23 cellular contexts compared by ENCODE assay signal in the genomic region with DNA sequence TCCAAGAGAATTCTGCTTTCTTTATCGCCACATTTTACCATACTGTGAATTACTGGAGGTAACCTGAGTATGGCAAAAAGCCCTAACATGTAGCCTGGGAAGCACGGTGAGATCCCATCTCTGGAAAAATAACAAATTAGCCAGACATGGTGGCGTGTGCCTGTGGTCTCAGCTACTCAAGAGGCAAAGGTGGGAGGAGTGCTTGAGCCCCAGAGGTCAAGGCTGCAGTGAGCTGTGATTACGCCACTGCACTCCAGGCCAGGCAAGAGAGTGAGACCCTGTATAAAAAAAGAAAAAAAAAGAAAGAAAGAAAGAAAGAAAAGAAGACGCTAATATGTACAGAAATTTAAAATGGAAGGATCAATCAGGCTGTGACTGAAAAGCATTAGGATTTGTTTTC. TPM values are rescaled to one million over a fixed set of nuclear protein-coding genes. Genes with fewer than 3 reads are reported as not detected.
A peak's percentile ranks its signal among the peaks of the same experiment; 100 is the strongest.
DNase-seq lines count a peak whose midpoint lies in the region; ATAC-seq, FAIRE-seq and TF ChIP-seq lines count a peak whose summit lies in the region.
"Had no signal": no experiment of that assay in that cellular context is flagged by ENCODE, and none has a peak within 500 bp of the region (broad histone marks: within the 10 kb centered on the region; RNA-seq: fewer than 3 reads in every experiment).

No MANE protein-coding gene starts in this region.

- H3K4me3 ChIP-seq in HepG2 (replicated peaks in 1 of 3; ENCODE audit: insufficient read depth in 1 of 3, low read depth in 2 of 3, low read length in 3 of 3) (no peak overlapping the region), right lobe of liver (no peak overlapping the region)
- H3K4me3 ChIP-seq: A549; BLaER1 treated with 17β-estradiol and CSF1 and Interleukin-3, amounts not matched to agents 10 nM and 100 nM had no signal

- no peak overlapping the region for H2AFZ ChIP-seq in HepG2 (ENCODE audit: low read length)

- H3K27ac ChIP-seq in HepG2 (ENCODE audit: extremely low read length, insufficient read depth, low read length) = no peak overlapping the region
- H3K27ac ChIP-seq in right lobe of liver = no peak overlapping the region
- H3K27ac ChIP-seq: 22Rv1; A549; BLaER1 treated with 17β-estradiol and CSF1 and Interleukin-3, amounts not matched to agents 10 nM and 100 nM; C4-2B had no signal

- H4K20me1 ChIP-seq in HepG2 (ENCODE audit: insufficient read depth, low read length) = no peaks in the 10 kb centered on the region
- H4K20me1 ChIP-seq: BLaER1 treated with 17β-estradiol and CSF1 and Interleukin-3, amounts not matched to agents 10 nM and 100 nM had no signal

- TF ChIP-seq EP300 in HepG2 (IDR thresholded peaks at IDR 0.05; ENCODE audit: low read depth in 2 of 2, low read length in 2 of 2) (peak in 1 of 2 experiments; percentile 33; a peak in 1 of 4 replicates), HepG2 (CRISPR knock-in tag; IDR thresholded peaks at IDR 0.05; ENCODE audit: borderline replicate concordance) (no peak)

- CTCF ChIA-PET in HepG2 (lab: Yijun Ruan, JAX; ENCODE audit: low intra/inter-chr PET ratio, low total read pairs) (no interaction called here), WTC11 (lab: Charles Lee) (interaction anchor here (1.0 kb wide), 1 partner anchor 89 kb away, joined by 3 read pairs; no protein-coding TSS in a partner anchor)
- CTCF ChIA-PET in activated CD8-positive, alpha-beta T cell treated with anti-CD3 and anti-CD28 coated beads, Interleukin-2, amount 10 ng/mL, durations not matched to agents 7 days and 5 days (lab: Charles Lee) = no interaction called here

- peak; percentile 67 for ATAC-seq in HepG2
- ATAC-seq in right lobe of liver = no peak
- 0 out of 2 replicates have a peak, but pooled peaks have one; percentile 38 for ATAC-seq in WTC11
- ATAC-seq in HG02798 (IDR thresholded peaks at IDR 0.05; ENCODE audit: poor library complexity, unreplicated experiment) = no peak
- ATAC-seq in activated CD8-positive, alpha-beta T cell treated with anti-CD3 and anti-CD28 coated beads, Interleukin-2, amount 10 ng/mL, durations not matched to agents 7 days and 5 days = no peak
- ATAC-seq: A549; CD8-positive, alpha-beta T cell had no signal

- TF ChIP-seq RAD21 in HepG2 (CRISPR knock-in tag; IDR thresholded peaks at IDR 0.05) = no peak

- H3K4me1 ChIP-seq in HepG2 (ENCODE audit: insufficient read depth, low read length) (peaks cover 9% of the 10 kb centered on the region), right lobe of liver (no peaks in the 10 kb centered on the region)
- H3K4me1 ChIP-seq: A549; BLaER1 treated with 17β-estradiol and CSF1 and Interleukin-3, amounts not matched to agents 10 nM and 100 nM; Caco-2 had no signal

- no peaks in the 10 kb centered on the region for H3K9me3 ChIP-seq in HepG2 (ENCODE audit: low read length)
- no peaks in the 10 kb centered on the region for H3K9me3 ChIP-seq in right lobe of liver
- H3K9me3 ChIP-seq: A549; BLaER1 treated with 17β-estradiol and CSF1 and Interleukin-3, amounts not matched to agents 10 nM and 100 nM; Caco-2 had no signal

- in situ Hi-C loops in HepG2 (cut with HindIII; ENCODE audit: extremely low pct_ligation_motif_present, low pct_unique_long_range_greater_than_20kb) = no loop called here

- H3K36me3 Mint-ChIP-seq in WTC11 = no peaks in the 10 kb centered on the region
- H3K36me3 Mint-ChIP-seq in nephron progenitor cell (ENCODE audit: low read depth) = no peaks in the 10 kb centered on the region
- no peaks in the 10 kb centered on the region for H3K36me3 Mint-ChIP-seq in activated CD8-positive, alpha-beta T cell treated with anti-CD3 and anti-CD28 coated beads, Interleukin-2, amount 10 ng/mL, durations not matched to agents 7 days and 5 days (ENCODE audit: low read depth)
- H3K36me3 Mint-ChIP-seq: CD8-positive, alpha-beta T cell had no signal

- H3K27ac Mint-ChIP-seq in WTC11 (no peak overlapping the region), nephron progenitor cell (peak overlapping the region; percentile 60)
- no peak overlapping the region for H3K27ac Mint-ChIP-seq in activated CD8-positive, alpha-beta T cell treated with anti-CD3 and anti-CD28 coated beads, Interleukin-2, amount 10 ng/mL, durations not matched to agents 7 days and 5 days
- H3K27ac Mint-ChIP-seq: B cell; CD4-positive, alpha-beta T cell; CD8-positive, alpha-beta T cell had no signal

- H3K9ac ChIP-seq in HepG2 (ENCODE audit: insufficient read depth, low read depth, low read length) = no peak overlapping the region
- H3K9ac ChIP-seq: BLaER1 treated with 17β-estradiol and CSF1 and Interleukin-3, amounts not matched to agents 10 nM and 100 nM had no signal

- H3K27me3 Mint-ChIP-seq in WTC11 (ENCODE audit: low read depth) (no peaks in the 10 kb centered on the region; the same call in 1 of the 2 replicates), nephron progenitor cell (ENCODE audit: low read depth, poor library complexity) (peaks cover 7% of the 10 kb centered on the region)
- H3K27me3 Mint-ChIP-seq in activated CD8-positive, alpha-beta T cell treated with anti-CD3 and anti-CD28 coated beads, Interleukin-2, amount 10 ng/mL, durations not matched to agents 7 days and 5 days (ENCODE audit: low read depth) = peaks cover 8% of the 10 kb centered on the region

- peak overlapping the region; percentile 41 for H3K4me2 ChIP-seq in HepG2 (ENCODE audit: low read depth, low read length)
- H3K4me2 ChIP-seq: A549; BLaER1 treated with 17β-estradiol and CSF1 and Interleukin-3, amounts not matched to agents 10 nM and 100 nM had no signal

- WGBS in HepG2 (ENCODE audit: low lambda C conversion rate) = 16% methylated on average over 5 of the region's 5 CpGs
- 90% methylated on average over 3 of the region's 5 CpGs for WGBS in right lobe of liver (ENCODE audit: insufficient coverage, low coverage, low lambda C conversion rate, missing lambda C conversion rate)

- DNase-seq in NCI-H82 (lab: John Stamatoyannopoulos, UW) = peak; percentile 12
- no peak for DNase-seq in NCI-H82 treated with DMSO at 0.1 percent for 48 hours (lab: John Stamatoyannopoulos, UW; ENCODE audit: unreplicated experiment)
- peak; percentile 49 for DNase-seq in HepG2 (ENCODE audit: low spot score)
- no peak for DNase-seq in right lobe of liver
- DNase-seq in WTC11 (ENCODE audit: low spot score) = no peak
- no peak for DNase-seq in nephron progenitor cell
- DNase-seq in activated CD8-positive, alpha-beta T cell treated with anti-CD3 and anti-CD28 coated beads, Interleukin-2, amount 10 ng/mL, durations not matched to agents 7 days and 5 days = no peak
- DNase-seq: AML-193; Caco-2; Calu3; CD4-positive, alpha-beta T cell; CD8-positive, alpha-beta T cell; DMS79 treated with DMSO at 0.1 percent for 48 hours; GF-D8 had no signal

- no peaks in the 10 kb centered on the region for H3K4me1 Mint-ChIP-seq in WTC11
- H3K4me1 Mint-ChIP-seq in nephron progenitor cell = peaks cover 5% of the 10 kb centered on the region
- H3K4me1 Mint-ChIP-seq in activated CD8-positive, alpha-beta T cell treated with anti-CD3 and anti-CD28 coated beads, Interleukin-2, amount 10 ng/mL, durations not matched to agents 7 days and 5 days (ENCODE audit: low read depth) = no peaks in the 10 kb centered on the region
- H3K4me1 Mint-ChIP-seq: B cell had no signal

- H3K4me3 Mint-ChIP-seq in WTC11 (no peak overlapping the region), nephron progenitor cell (no peak overlapping the region)
- no peak overlapping the region for H3K4me3 Mint-ChIP-seq in activated CD8-positive, alpha-beta T cell treated with anti-CD3 and anti-CD28 coated beads, Interleukin-2, amount 10 ng/mL, durations not matched to agents 7 days and 5 days
- H3K4me3 Mint-ChIP-seq: B cell; CD4-positive, alpha-beta T cell; CD8-positive, alpha-beta T cell had no signal

- H3K27me3 ChIP-seq in HepG2 (ENCODE audit: control insufficient read depth in 1 of 2, insufficient read depth in 2 of 2, low read length in 2 of 2) (peaks cover 0 to under 1% of the 10 kb centered on the region in 2 experiments; a peak in 1 of 5 replicates), right lobe of liver (no peaks in the 10 kb centered on the region)
- H3K27me3 ChIP-seq: BLaER1 treated with 17β-estradiol and CSF1 and Interleukin-3, amounts not matched to agents 10 nM and 100 nM had no signal

- H3K79me2 ChIP-seq in HepG2 (ENCODE audit: insufficient read depth, low read length) = no peaks in the 10 kb centered on the region

- H3K36me3 ChIP-seq in HepG2 (replicated peaks in 1 of 2; ENCODE audit: control insufficient read depth in 1 of 2, insufficient read depth in 2 of 2, low read length in 2 of 2) = no peaks in the 10 kb centered on the region
- H3K36me3 ChIP-seq in right lobe of liver = no peaks in the 10 kb centered on the region
- H3K36me3 ChIP-seq: BLaER1 treated with 17β-estradiol and CSF1 and Interleukin-3, amounts not matched to agents 10 nM and 100 nM had no signal

- TF ChIP-seq POLR2A in HepG2 (IDR thresholded peaks at IDR 0.05; ENCODE audit: insufficient read depth in 1 of 2, low read depth in 2 of 2, low read length in 2 of 2) = no peak
- TF ChIP-seq POLR2A in right lobe of liver (IDR thresholded peaks at IDR 0.05) = no peak

- FAIRE-seq in HepG2 (lab: Jason Lieb, UNC) = peak; percentile 23
- FAIRE-seq: A549, D721Med, GM12891, GM19239 had no signal

- POLR2A ChIA-PET in HepG2 (lab: Yijun Ruan, JAX) (no interaction called here), WTC11 (lab: Charles Lee) (no interaction called here)
- POLR2A ChIA-PET in activated CD8-positive, alpha-beta T cell treated with anti-CD3 and anti-CD28 coated beads, Interleukin-2, amount 10 ng/mL, durations not matched to agents 7 days and 5 days (lab: Charles Lee) = no interaction called here

- H3K9me3 Mint-ChIP-seq in WTC11 (peaks cover 11% of the 10 kb centered on the region), nephron progenitor cell (peaks cover 6% of the 10 kb centered on the region)
- no peaks in the 10 kb centered on the region for H3K9me3 Mint-ChIP-seq in activated CD8-positive, alpha-beta T cell treated with anti-CD3 and anti-CD28 coated beads, Interleukin-2, amount 10 ng/mL, durations not matched to agents 7 days and 5 days (ENCODE audit: insufficient read depth)
- H3K9me3 Mint-ChIP-seq: CD4-positive, alpha-beta T cell; CD8-positive, alpha-beta T cell had no signal

- no peak for TF ChIP-seq CTCF in HepG2 (CRISPR knock-in tag; IDR thresholded peaks at IDR 0.05)
- no peak for TF ChIP-seq CTCF in right lobe of liver (IDR thresholded peaks at IDR 0.05)
- TF ChIP-seq CTCF in WTC11 (IDR thresholded peaks at IDR 0.05) = no peak
- no peak for TF ChIP-seq CTCF in nephron progenitor cell (IDR thresholded peaks at IDR 0.05)

- no TSS peak for BruUV-seq in HepG2 (replicated peaks; lab: Mats Ljungman, UMichigan)

- intact Hi-C loops in HepG2 (cut with micrococcal nuclease; ENCODE audit: unreplicated experiment) = no loop called here
- intact Hi-C loops in right lobe of liver (cut with DNase I) = no loop called here

RNA-seq across cellular contexts. Expression of gene SESTD1, which starts 57.7 kb away (rescaled TPM):
- 74.4 and 105 TPM in 2 replicates for total RNA-seq in HepG2 (2016; rRNA removed; fragmentation: Illumina TruSeq; extraction: Trizol)
- 58.3 and 66.2 TPM in 2 replicates for total RNA-seq in HepG2 (2016; cell fraction: cytosol; rRNA removed; fragmentation: Illumina TruSeq; extraction: Trizol; ENCODE audit: low read depth)
- 71.8 and 93.5 TPM in 2 replicates for total RNA-seq in HepG2 (2016; cell fraction: insoluble cytoplasmic fraction; rRNA removed; fragmentation: Illumina TruSeq; extraction: Trizol)
- total RNA-seq in HepG2 (2016; cell fraction: membrane; rRNA removed; fragmentation: Illumina TruSeq; extraction: Trizol) = 84.1 and 90.5 TPM in 2 replicates
- total RNA-seq in HepG2 (2016; cell fraction: nucleus; rRNA removed; fragmentation: Illumina TruSeq; extraction: Trizol) = 67.8 and 69.5 TPM in 2 replicates
- 69.3 and 101 TPM in 2 replicates for polyA plus RNA-seq in HepG2 (2011; rRNA removed)
- polyA plus RNA-seq in HepG2 (2011; cell fraction: cytosol; rRNA removed) = 44.4 and 49.6 TPM in 2 replicates
- polyA plus RNA-seq in HepG2 (2011; cell fraction: nucleus; rRNA removed) = 48.2 and 49.5 TPM in 2 replicates
- polyA plus RNA-seq in HepG2 (2012) = 109 and 119 TPM in 2 replicates
- 25.4 and 25.6 TPM in 2 replicates for polyA plus RNA-seq in HepG2 (2016; cell fraction: cytosol; fragmentation: Illumina TruSeq; extraction: Trizol; ENCODE audit: low read depth)
- polyA plus RNA-seq in HepG2 (2016; cell fraction: insoluble cytoplasmic fraction; fragmentation: Illumina TruSeq; extraction: Trizol; ENCODE audit: low read depth) = 82.9 and 87.2 TPM in 2 replicates
- 48.8 and 51.0 TPM in 2 replicates for polyA plus RNA-seq in HepG2 (2016; cell fraction: membrane; fragmentation: Illumina TruSeq; extraction: Trizol; ENCODE audit: low read depth)
- polyA plus RNA-seq in HepG2 (2016; cell fraction: nucleus; fragmentation: Illumina TruSeq; extraction: Trizol; ENCODE audit: insufficient read depth, low read depth) = 66.2 and 71.0 TPM in 2 replicates
- polyA minus RNA-seq in HepG2 (2011; rRNA and poly(A)+ RNA removed; ENCODE audit: low replicate concordance) = 13.2 and 38.6 TPM in 2 replicates
- 71.8 and 102 TPM in 2 replicates for polyA minus RNA-seq in HepG2 (2011; cell fraction: cytosol; rRNA and poly(A)+ RNA removed)
- 247 and 269 TPM in 2 replicates for polyA minus RNA-seq in HepG2 (2011; cell fraction: nucleus; rRNA and poly(A)+ RNA removed)
- total RNA-seq in right lobe of liver = 10 to 100 TPM in 3 of 6 experiments, 1 to 10 TPM in 3; 5.8 to 27.9 (median 12.8) TPM
- total RNA-seq in WTC11 (2021) = 37.9 to 59.9 TPM (median 40.6 TPM) in 3 replicates
- total RNA-seq in activated CD8-positive, alpha-beta T cell treated with anti-CD3 and anti-CD28 coated beads, Interleukin-2, amount 10 ng/mL, durations not matched to agents 7 days and 5 days = 10 to 100 TPM; 15.4 to 15.7 TPM

Comparison
In these comparisons a context has a peak if more than half of its experiments do, and no peak if none do; other contexts are left out.
1. DNase-seq: peak in NCI-H82 (single experiment) and HepG2 (single experiment); none in NCI-H82 treated with DMSO at 0.1 percent for 48 hours (single experiment), right lobe of liver (0 of 3), WTC11 (single experiment), nephron progenitor cell (single experiment) and activated CD8-positive, alpha-beta T cell treated with anti-CD3 and anti-CD28 coated beads, Interleukin-2, amount 10 ng/mL, durations not matched to agents 7 days and 5 days (single experiment).
2. ATAC-seq: peak in HepG2 (single experiment) and WTC11 (single experiment); none in right lobe of liver (0 of 4), HG02798 (single experiment) and activated CD8-positive, alpha-beta T cell treated with anti-CD3 and anti-CD28 coated beads, Interleukin-2, amount 10 ng/mL, durations not matched to agents 7 days and 5 days (single experiment).